In genomic region chr5:108607421-108607820, GRCh38 we compare ENCODE assay signal across 22 cellular contexts.
"Had no signal": no experiment of that assay in that cellular context is flagged by ENCODE, and none has a peak within 500 bp of the region (broad histone marks: within the 10 kb centered on the region; RNA-seq: fewer than 3 reads in every experiment).

No MANE protein-coding gene starts in this region.

- H3K36me3 ChIP-seq: SJSA1 had no signal

- H3K27me3 ChIP-seq: SJSA1 had no signal

- DNase-seq: Kasumi-1, MM.1S, NCI-H1092 treated with DMSO at 0.1 percent for 48 hours, NCI-H1436, NCI-H187, NCI-H2029, NCI-H2081 treated with DMSO at 0.1 percent for 48 hours, NCI-H2171, NCI-H226, NCI-H446, NCI-H510A, NCI-H524 treated with DMSO at 0.1 percent for 48 hours, NCI-H69, NCI-H774, Right ventricle myocardium superior, RPMI8226, SIG-M5 had no signal

- H3K27ac ChIP-seq: HL-60, KMS-11, SJSA1 had no signal

- H3K4me3 Mint-ChIP-seq: IgD-negative memory B cell had no signal

- H3K4me2 ChIP-seq: KMS-11 had no signal

- H3K27ac Mint-ChIP-seq: IgD-negative memory B cell had no signal

- H3K9ac ChIP-seq: KMS-11 had no signal

- H3K36me3 Mint-ChIP-seq: IgD-negative memory B cell had no signal

- H3K4me3 ChIP-seq: K562, SJSA1 had no signal

- H3K9me3 ChIP-seq: SJSA1 had no signal

- H3K4me1 ChIP-seq: SJSA1 had no signal

- ATAC-seq: K562 had no signal
